Comparison of ENCODE assay signal across 29 cellular contexts in the genomic region with DNA sequence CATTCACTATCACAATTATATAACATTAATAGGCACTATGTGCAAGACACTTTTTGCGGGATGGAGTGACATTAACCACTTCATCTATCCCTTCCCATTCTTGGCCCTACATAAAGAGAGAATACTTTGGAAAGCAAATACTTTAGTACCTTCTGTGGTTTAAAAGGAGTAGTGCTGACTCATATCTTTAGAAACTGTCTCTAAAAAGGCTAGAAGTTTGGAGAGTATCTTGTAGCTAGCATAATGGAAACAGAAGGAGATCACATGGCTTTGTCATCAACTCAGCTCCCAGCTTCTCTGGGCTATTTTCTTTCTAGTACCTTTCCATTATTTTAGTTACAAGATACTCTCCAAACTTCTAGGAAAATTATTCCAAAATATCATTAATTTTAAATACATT.
DNase-seq lines count a peak whose midpoint lies in the region; ATAC-seq, FAIRE-seq and TF ChIP-seq lines count a peak whose summit lies in the region.
"Had no signal": no experiment of that assay in that cellular context is flagged by ENCODE, and none has a peak within 500 bp of the region (broad histone marks: within the 10 kb centered on the region; RNA-seq: fewer than 3 reads in every experiment).

No MANE protein-coding gene starts in this region.

- no peak overlapping the region for H3K27ac Mint-ChIP-seq in stimulated activated naive CD8-positive, alpha-beta T cell treated with anti-CD3 and anti-CD28 coated beads, Interleukin-15, amount 100 ng/mL, for 72 hours
- no peak overlapping the region for H3K27ac Mint-ChIP-seq in HFFc6
- peak overlapping the region in 1 of 8 donors; percentile 5 for H3K27ac Mint-ChIP-seq in CD8-positive, alpha-beta memory T cell
- H3K27ac Mint-ChIP-seq in naive thymus-derived CD4-positive, alpha-beta T cell: no peak overlapping the region
- H3K27ac Mint-ChIP-seq: activated naive CD4-positive, alpha-beta T cell treated with anti-CD3 and anti-CD28 coated beads for 36 hours; stimulated activated effector memory CD8-positive, alpha-beta T cell treated with anti-CD3 and anti-CD28 coated beads, Interleukin-12 subunit alpha, Interleukin-12 subunit beta, amount 100 ng/mL, for 72 hours; T-cell had no signal

- intact Hi-C loops in body of pancreas (cut with DNase I): no loop called here
- intact Hi-C loops in naive thymus-derived CD4-positive, alpha-beta T cell (cut with micrococcal nuclease): no loop called here
- intact Hi-C loops in testis (cut with DNase I; ENCODE audit: low total_unique reads): no loop called here

- TF ChIP-seq CTCF in HFFc6 (IDR thresholded peaks at IDR 0.05): no peak
- no peak for TF ChIP-seq CTCF in bronchial epithelial cell (IDR thresholded peaks at IDR 0.05; ENCODE audit: insufficient read depth, low read length, severe bottlenecking)
- TF ChIP-seq CTCF in body of pancreas (IDR thresholded peaks at IDR 0.05): no peak
- TF ChIP-seq CTCF in testis (IDR thresholded peaks at IDR 0.05): no peak

- no peak overlapping the region for H3K4me3 Mint-ChIP-seq in stimulated activated naive CD8-positive, alpha-beta T cell treated with anti-CD3 and anti-CD28 coated beads, Interleukin-15, amount 100 ng/mL, for 72 hours
- H3K4me3 Mint-ChIP-seq in HFFc6: no peak overlapping the region
- no peak overlapping the region for H3K4me3 Mint-ChIP-seq in CD8-positive, alpha-beta memory T cell
- no peak overlapping the region for H3K4me3 Mint-ChIP-seq in naive thymus-derived CD4-positive, alpha-beta T cell
- H3K4me3 Mint-ChIP-seq: activated naive CD4-positive, alpha-beta T cell treated with anti-CD3 and anti-CD28 coated beads for 36 hours; stimulated activated effector memory CD8-positive, alpha-beta T cell treated with anti-CD3 and anti-CD28 coated beads, Interleukin-12 subunit alpha, Interleukin-12 subunit beta, amount 100 ng/mL, for 72 hours; T-cell had no signal

- H3K4me1 ChIP-seq in body of pancreas (no peaks in the 10 kb centered on the region), testis (no peaks in the 10 kb centered on the region)
- H3K4me1 ChIP-seq in CD8-positive, alpha-beta memory T cell (ENCODE audit: insufficient read depth, low read length): no peaks in the 10 kb centered on the region
- no peaks in the 10 kb centered on the region for H3K4me1 ChIP-seq in naive thymus-derived CD4-positive, alpha-beta T cell (ENCODE audit: control insufficient read depth in 2 of 2, insufficient read depth in 2 of 2, low read length in 2 of 2)
- H3K4me1 ChIP-seq: tibial nerve had no signal

- H3K36me3 ChIP-seq in bronchial epithelial cell (ENCODE audit: control insufficient read depth, insufficient read depth, low read length): no peaks in the 10 kb centered on the region
- no peaks in the 10 kb centered on the region for H3K36me3 ChIP-seq in body of pancreas (replicated peaks in 1 of 2; ENCODE audit: insufficient read depth in 1 of 2, low read depth in 2 of 2)
- H3K36me3 ChIP-seq in CD8-positive, alpha-beta memory T cell (ENCODE audit: insufficient read depth, low read length): no peaks in the 10 kb centered on the region
- H3K36me3 ChIP-seq in naive thymus-derived CD4-positive, alpha-beta T cell (ENCODE audit: control insufficient read depth in 2 of 3, insufficient read depth in 3 of 3, low read length in 3 of 3): no peaks in the 10 kb centered on the region
- no peaks in the 10 kb centered on the region for H3K36me3 ChIP-seq in testis (ENCODE audit: low read depth, missing control alignments)
- H3K36me3 ChIP-seq: brain microvascular endothelial cell, tibial nerve had no signal

- FAIRE-seq in bronchial epithelial cell (lab: Jason Lieb, UNC): no peak
- FAIRE-seq: GM12892 had no signal

- no peaks in the 10 kb centered on the region for H3K27me3 ChIP-seq in bronchial epithelial cell (ENCODE audit: control insufficient read depth, insufficient read depth, low read length)
- no peaks in the 10 kb centered on the region for H3K27me3 ChIP-seq in body of pancreas
- H3K27me3 ChIP-seq in CD8-positive, alpha-beta memory T cell (ENCODE audit: insufficient read depth, low read length, poor library complexity, severe bottlenecking): no peaks in the 10 kb centered on the region
- H3K27me3 ChIP-seq in naive thymus-derived CD4-positive, alpha-beta T cell (ENCODE audit: control insufficient read depth in 2 of 2, insufficient read depth in 2 of 2, low read length in 2 of 2): no peaks in the 10 kb centered on the region
- H3K27me3 ChIP-seq in testis: no peaks in the 10 kb centered on the region
- H3K27me3 ChIP-seq: brain microvascular endothelial cell, tibial nerve had no signal

- no peaks in the 10 kb centered on the region for H3K4me1 Mint-ChIP-seq in stimulated activated naive CD8-positive, alpha-beta T cell treated with anti-CD3 and anti-CD28 coated beads, Interleukin-15, amount 100 ng/mL, for 72 hours
- H3K4me1 Mint-ChIP-seq in HFFc6 (ENCODE audit: low read depth): peaks cover 13% of the 10 kb centered on the region
- no peaks in the 10 kb centered on the region for H3K4me1 Mint-ChIP-seq in CD8-positive, alpha-beta memory T cell
- peaks cover 0 to 6% (median 0%) of the 10 kb centered on the region in 7 donors for H3K4me1 Mint-ChIP-seq in naive thymus-derived CD4-positive, alpha-beta T cell
- H3K4me1 Mint-ChIP-seq: stimulated activated effector memory CD8-positive, alpha-beta T cell treated with anti-CD3 and anti-CD28 coated beads, Interleukin-12 subunit alpha, Interleukin-12 subunit beta, amount 100 ng/mL, for 72 hours; T-cell had no signal

- H3K4me3 ChIP-seq in bronchial epithelial cell (ENCODE audit: low read depth, low read length) (no peak overlapping the region), body of pancreas (no peak overlapping the region), testis (no peak overlapping the region)
- no peak overlapping the region for H3K4me3 ChIP-seq in CD8-positive, alpha-beta memory T cell (ENCODE audit: low read length)
- H3K4me3 ChIP-seq in naive thymus-derived CD4-positive, alpha-beta T cell (ENCODE audit: low read length): no peak overlapping the region
- H3K4me3 ChIP-seq: tibial nerve had no signal

- POLR2A ChIA-PET in CD8-positive, alpha-beta memory T cell (lab: Charles Lee): no interaction called here
- POLR2A ChIA-PET in naive thymus-derived CD4-positive, alpha-beta T cell (lab: Charles Lee): interaction anchor here (1.0 kb wide), 1 partner anchor 23 kb away, joined by 3 read pairs; no protein-coding TSS in a partner anchor

- peak; percentile 66 for ATAC-seq in stimulated activated naive CD8-positive, alpha-beta T cell treated with anti-CD3 and anti-CD28 coated beads, Interleukin-15, amount 100 ng/mL, for 72 hours
- ATAC-seq in stimulated activated naive CD8-positive, alpha-beta T cell treated with anti-CD3 and anti-CD28 coated beads, Interleukin-15, Interleukin-2, amounts not matched to agents 100 U/mL and 50 U/mL, for 24 hours: no peak
- ATAC-seq in body of pancreas: no peak
- ATAC-seq in naive thymus-derived CD4-positive, alpha-beta T cell: no peak
- ATAC-seq: left lobe of liver; Right ventricle myocardium inferior; stimulated activated effector memory CD8-positive, alpha-beta T cell treated with anti-CD3 and anti-CD28 coated beads, Interleukin-12 subunit alpha, Interleukin-12 subunit beta, amount 100 ng/mL, for 72 hours; T-cell had no signal

- H3K9me3 ChIP-seq in body of pancreas (no peaks in the 10 kb centered on the region), testis (no peaks in the 10 kb centered on the region)
- H3K9me3 ChIP-seq in CD8-positive, alpha-beta memory T cell (ENCODE audit: low read length): no peaks in the 10 kb centered on the region
- H3K9me3 ChIP-seq in naive thymus-derived CD4-positive, alpha-beta T cell (ENCODE audit: control insufficient read depth in 2 of 3, low read length in 3 of 3): no peaks in the 10 kb centered on the region
- H3K9me3 ChIP-seq: tibial nerve had no signal

- no peak for DNase-seq in stimulated activated naive CD8-positive, alpha-beta T cell treated with anti-CD3 and anti-CD28 coated beads, Interleukin-15, amount 100 ng/mL, for 72 hours
- DNase-seq in stimulated activated naive CD8-positive, alpha-beta T cell treated with anti-CD3 and anti-CD28 coated beads, Interleukin-15, Interleukin-2, amounts not matched to agents 100 U/mL and 50 U/mL, for 24 hours: no peak
- DNase-seq in HFFc6: peak; percentile 10
- DNase-seq in bronchial epithelial cell (ENCODE audit: low read depth): peak; percentile 10
- DNase-seq in body of pancreas: no peak
- DNase-seq in CD8-positive, alpha-beta memory T cell: no peak
- DNase-seq in naive thymus-derived CD4-positive, alpha-beta T cell: no peak
- no peak for DNase-seq in testis
- DNase-seq: activated CD4-positive, alpha-beta T cell treated with anti-CD3 and anti-CD28 coated beads, Interleukin-2, amount 50 U/mL, for 4 hours; activated naive CD4-positive, alpha-beta T cell treated with anti-CD3 and anti-CD28 coated beads for 36 hours; activated T-cell treated with anti-CD3 and anti-CD28 coated beads, Interleukin-2, amount 50 U/mL, for 1 hour; AML-193; brain microvascular endothelial cell; Calu3; dermis blood vessel endothelial cell; GDM1; H7; NCI-H1092; NCI-H510A; stimulated activated CD4-positive, alpha-beta T cell treated with anti-CD3 and anti-CD28 coated beads, Interleukin-15, amount 100 ng/mL, for 24 hours; T-cell had no signal

- H3K9me3 Mint-ChIP-seq in stimulated activated naive CD8-positive, alpha-beta T cell treated with anti-CD3 and anti-CD28 coated beads, Interleukin-15, amount 100 ng/mL, for 72 hours: peaks cover 21 to 29% of the 10 kb centered on the region in 2 donors
- peaks cover 9% of the 10 kb centered on the region; the same call in 1 of the 2 replicates for H3K9me3 Mint-ChIP-seq in HFFc6
- peaks cover 0 to 4% (median 0%) of the 10 kb centered on the region in 5 donors for H3K9me3 Mint-ChIP-seq in CD8-positive, alpha-beta memory T cell
- peaks cover 4 to 17% (median 11%) of the 10 kb centered on the region in 11 donors for H3K9me3 Mint-ChIP-seq in naive thymus-derived CD4-positive, alpha-beta T cell

- peaks cover 12% of the 10 kb centered on the region for H3K36me3 Mint-ChIP-seq in HFFc6 (ENCODE audit: low read depth)
- H3K36me3 Mint-ChIP-seq in CD8-positive, alpha-beta memory T cell: peaks cover 0 to 3% (median 0%) of the 10 kb centered on the region in 3 donors
- H3K36me3 Mint-ChIP-seq in naive thymus-derived CD4-positive, alpha-beta T cell: peaks cover 3 to 7% (median 5%) of the 10 kb centered on the region in 5 donors
- H3K36me3 Mint-ChIP-seq: stimulated activated effector memory CD8-positive, alpha-beta T cell treated with anti-CD3 and anti-CD28 coated beads, Interleukin-12 subunit alpha, Interleukin-12 subunit beta, amount 100 ng/mL, for 72 hours had no signal

- TF ChIP-seq POLR2A in body of pancreas (IDR thresholded peaks at IDR 0.05) (no peak), testis (IDR thresholded peaks at IDR 0.05) (no peak)

- CTCF ChIA-PET in CD8-positive, alpha-beta memory T cell (lab: Charles Lee): no interaction called here
- CTCF ChIA-PET in naive thymus-derived CD4-positive, alpha-beta T cell (lab: Charles Lee): interaction anchor here (0.6 kb wide), 1 partner anchor 103 kb away, joined by 3 read pairs; no protein-coding TSS in a partner anchor

- H3K27ac ChIP-seq in body of pancreas (no peak overlapping the region), testis (no peak overlapping the region)
- no peak overlapping the region for H3K27ac ChIP-seq in CD8-positive, alpha-beta memory T cell (ENCODE audit: low read depth, low read length)
- no peak overlapping the region for H3K27ac ChIP-seq in naive thymus-derived CD4-positive, alpha-beta T cell (ENCODE audit: low read depth, low read length)
- H3K27ac ChIP-seq: brain microvascular endothelial cell, epithelial cell of prostate, HL-60, KMS-11, tibial nerve had no signal

- 93 to 100% methylated on average over 1 of the region's 1 CpG for WGBS in body of pancreas, 2 donors
- WGBS in testis, 2 donors: 93 to 100% methylated on average over 1 of the region's 1 CpG

- H3K27me3 Mint-ChIP-seq in stimulated activated naive CD8-positive, alpha-beta T cell treated with anti-CD3 and anti-CD28 coated beads, Interleukin-15, amount 100 ng/mL, for 72 hours: no peaks in the 10 kb centered on the region
- H3K27me3 Mint-ChIP-seq in HFFc6 (ENCODE audit: insufficient read depth): no peaks in the 10 kb centered on the region
- peaks cover 7 to 22% of the 10 kb centered on the region in 2 donors for H3K27me3 Mint-ChIP-seq in CD8-positive, alpha-beta memory T cell
- peaks cover 0 to 2% (median 0%) of the 10 kb centered on the region in 5 donors for H3K27me3 Mint-ChIP-seq in naive thymus-derived CD4-positive, alpha-beta T cell
- H3K27me3 Mint-ChIP-seq: T-cell had no signal

Comparison
In these comparisons a context has a peak if more than half of its experiments do, and no peak if none do; other contexts are left out.
1. DNase-seq: peak in HFFc6 (single experiment) and bronchial epithelial cell (single experiment); none in stimulated activated naive CD8-positive, alpha-beta T cell treated with anti-CD3 and anti-CD28 coated beads, Interleukin-15, amount 100 ng/mL, for 72 hours (0 of 2), stimulated activated naive CD8-positive, alpha-beta T cell treated with anti-CD3 and anti-CD28 coated beads, Interleukin-15, Interleukin-2, amounts not matched to agents 100 U/mL and 50 U/mL, for 24 hours (single experiment), body of pancreas (0 of 4), CD8-positive, alpha-beta memory T cell (0 of 5), naive thymus-derived CD4-positive, alpha-beta T cell (0 of 9) and testis (single experiment).